ENCODE assay signal across 20 cellular contexts in genomic region chr16:79391395-79391794, GRCh38.
"Had no signal": no experiment of that assay in that cellular context is flagged by ENCODE, and none has a peak within 500 bp of the region (broad histone marks: within the 10 kb centered on the region; RNA-seq: fewer than 3 reads in every experiment).

No MANE protein-coding gene starts in this region.

- ATAC-seq: esophagus mucosa; heart left ventricle; naive thymus-derived CD4-positive, alpha-beta T cell had no signal

- H3K36me3 ChIP-seq: heart left ventricle, sigmoid colon, stomach, thoracic aorta had no signal

- DNase-seq: effector CD8-positive, alpha-beta T cell; heart left ventricle; hippocampal formation; kidney glomerular epithelial cell; mammary epithelial cell; naive thymus-derived CD4-positive, alpha-beta T cell; posterior cingulate gyrus; sigmoid colon; stimulated activated CD4-positive, alpha-beta T cell treated with anti-CD3 and anti-CD28 coated beads, Interleukin-2, amount 100 ng/mL, for 24 hours; stimulated activated CD4-positive, alpha-beta T cell treated with anti-CD3 and anti-CD28 coated beads, Interleukin-4, amount 100 ng/mL, for 4 hours; stimulated activated naive CD4-positive, alpha-beta T cell; stomach; substantia nigra; trophoblast cell had no signal

- H3K36me3 Mint-ChIP-seq: naive thymus-derived CD4-positive, alpha-beta T cell had no signal

- H3K9me3 Mint-ChIP-seq: neural crest cell had no signal

- H3K9me3 ChIP-seq: heart left ventricle, sigmoid colon, stomach, thoracic aorta had no signal

- H3K27me3 ChIP-seq: heart left ventricle, sigmoid colon, stomach had no signal

- H3K4me3 ChIP-seq: coronary artery, dorsolateral prefrontal cortex, heart left ventricle, sigmoid colon, skin epidermis, stomach, thoracic aorta had no signal

- H3K4me1 ChIP-seq: sigmoid colon, stomach had no signal

- H3K4me3 Mint-ChIP-seq: naive thymus-derived CD4-positive, alpha-beta T cell; neural crest cell had no signal
